In the genomic region with DNA sequence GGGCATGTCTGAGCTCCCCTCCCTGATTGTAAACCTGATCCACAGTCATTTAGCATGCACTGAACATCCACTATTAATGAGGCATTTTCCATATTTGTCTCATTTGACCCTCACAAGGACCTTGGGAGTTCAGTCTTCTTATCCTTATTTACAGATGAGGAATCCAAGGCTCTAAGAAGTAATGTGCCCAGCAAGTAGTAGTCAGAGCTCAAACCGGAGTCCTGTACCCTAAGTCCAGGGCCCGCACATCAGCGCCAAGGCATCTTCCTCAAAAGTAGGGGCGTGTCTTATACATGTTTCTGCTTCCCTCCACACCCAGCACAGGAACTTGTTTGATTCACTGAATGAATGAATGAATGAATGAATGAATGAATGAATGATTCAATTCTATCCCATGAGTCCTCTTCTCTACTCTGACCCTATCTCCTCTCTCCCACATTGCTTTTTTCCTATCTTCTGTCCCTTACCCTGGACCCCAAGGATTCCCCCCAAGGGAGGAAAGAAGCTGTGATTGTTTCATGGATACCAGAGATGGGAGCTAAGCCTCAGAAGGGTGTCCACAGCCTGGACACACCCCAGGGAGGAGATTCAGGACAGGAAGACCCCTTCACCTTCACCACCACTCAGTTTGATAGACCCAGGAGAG, we compare ENCODE assay signal across 11 cellular contexts. TPM values are rescaled to one million over a fixed set of nuclear protein-coding genes. Genes with fewer than 3 reads are reported as not detected.
DNase-seq lines count a peak whose midpoint lies in the region; TF ChIP-seq lines count a peak whose summit lies in the region.
"Had no signal": no experiment of that assay in that cellular context is flagged by ENCODE, and none has a peak within 500 bp of the region (broad histone marks: within the 10 kb centered on the region; RNA-seq: fewer than 3 reads in every experiment).

No MANE protein-coding gene starts in this region.

- peaks cover 67% of the 10 kb centered on the region for H3K4me1 ChIP-seq in Caco-2
- peaks cover 67% of the 10 kb centered on the region for H3K4me1 ChIP-seq in PC-9 (replicated peaks; ENCODE audit: insufficient read depth)
- H3K4me1 ChIP-seq in hepatocyte (ENCODE audit: insufficient read depth), result peaks cover 50% of the 10 kb centered on the region

- H3K27ac ChIP-seq in PC-9 (peak overlapping the region; percentile 100), hepatocyte (peak overlapping the region; percentile 100), WERI-Rb-1 (no peak overlapping the region)

- H3K36me3 Mint-ChIP-seq in Caco-2 (ENCODE audit: insufficient read depth, unreplicated experiment) (peaks cover 47% of the 10 kb centered on the region), progenitor cell of endocrine pancreas (ENCODE audit: insufficient read depth) (no peaks in the 10 kb centered on the region)

- H3K27me3 Mint-ChIP-seq in Caco-2 (ENCODE audit: insufficient read depth, unreplicated experiment) (no peaks in the 10 kb centered on the region), progenitor cell of endocrine pancreas (no peaks in the 10 kb centered on the region)

- peaks cover 54% of the 10 kb centered on the region for H3K4me1 Mint-ChIP-seq in Caco-2 (ENCODE audit: low read depth, unreplicated experiment)
- H3K4me1 Mint-ChIP-seq in progenitor cell of endocrine pancreas (ENCODE audit: low read depth), result peaks cover 46% of the 10 kb centered on the region

- H3K4me3 ChIP-seq in Caco-2 (ENCODE audit: low read depth, low read length), result no peak overlapping the region
- peak overlapping the region; percentile 33; the same call in 1 of the 2 replicates for H3K4me3 ChIP-seq in PC-9
- no peak overlapping the region for H3K4me3 ChIP-seq in hepatocyte
- H3K4me3 ChIP-seq in WERI-Rb-1 (ENCODE audit: low read depth, low read length), result no peak overlapping the region

- H3K27me3 ChIP-seq in Caco-2 (replicated peaks; ENCODE audit: control insufficient read depth, insufficient read depth, low read length), result no peaks in the 10 kb centered on the region
- H3K27me3 ChIP-seq in PC-9 (ENCODE audit: insufficient read depth, low read depth), result no peaks in the 10 kb centered on the region
- H3K27me3 ChIP-seq in hepatocyte, result no peaks in the 10 kb centered on the region
- H3K27me3 ChIP-seq in WERI-Rb-1 (ENCODE audit: insufficient read depth, low read depth, severe bottlenecking), result peaks cover 87% of the 10 kb centered on the region

- no peaks in the 10 kb centered on the region for H4K20me1 ChIP-seq in PC-9 (ENCODE audit: insufficient read depth)
- H4K20me1 ChIP-seq in hepatocyte (ENCODE audit: insufficient read depth, poor library complexity, severe bottlenecking), result no peaks in the 10 kb centered on the region

- peak overlapping the region; percentile 77 for H3K4me2 ChIP-seq in PC-9
- peak overlapping the region; percentile 63 for H3K4me2 ChIP-seq in hepatocyte

- CTCF ChIA-PET in Caco-2 (lab: Charles Lee) (interaction anchor here (0.5 to 4.0 kb wide), 17 partner anchors 8 to 107 kb away, joined by 3 to 71 read pairs (median 5); partner anchors contain the start of gene KRT8), PC-9 (lab: Charles Lee) (interaction anchor here (0.6 to 3.2 kb wide), 7 partner anchors 18 to 175 kb away, joined by 4 to 19 read pairs (median 8); partner anchors contain the start of gene KRT8)

- H3K79me2 ChIP-seq in PC-9 (ENCODE audit: low read depth) (no peaks in the 10 kb centered on the region), hepatocyte (peaks cover 4% of the 10 kb centered on the region)

- WGBS in hepatocyte (ENCODE audit: low lambda C conversion rate, missing lambda C conversion rate), result 84% methylated on average over 4 of the region's 4 CpGs

- peak overlapping the region; percentile 64 for H3K4me3 Mint-ChIP-seq in Caco-2 (ENCODE audit: unreplicated experiment)
- H3K4me3 Mint-ChIP-seq in progenitor cell of endocrine pancreas (ENCODE audit: low read depth), result peak overlapping the region; percentile 56
- H3K4me3 Mint-ChIP-seq: activated T-cell treated with anti-CD3 and anti-CD28 coated beads, Interleukin-2, amount 50 U/mL, for 72 hours had no signal

- H3K9me3 ChIP-seq in Caco-2, result no peaks in the 10 kb centered on the region
- H3K9me3 ChIP-seq in PC-9 (ENCODE audit: insufficient read depth, low read depth), result no peaks in the 10 kb centered on the region
- H3K9me3 ChIP-seq in hepatocyte (ENCODE audit: low read depth), result no peaks in the 10 kb centered on the region
- no peaks in the 10 kb centered on the region for H3K9me3 ChIP-seq in WERI-Rb-1 (ENCODE audit: severe bottlenecking)

- peak overlapping the region; percentile 98 for H3K27ac Mint-ChIP-seq in Caco-2 (ENCODE audit: unreplicated experiment)
- peak overlapping the region; percentile 98 for H3K27ac Mint-ChIP-seq in progenitor cell of endocrine pancreas
- H3K27ac Mint-ChIP-seq: activated T-cell treated with anti-CD3 and anti-CD28 coated beads, Interleukin-2, amount 50 U/mL, for 72 hours had no signal

- H2AFZ ChIP-seq in PC-9 (no peak overlapping the region), hepatocyte (no peak overlapping the region)

- BruUV-seq in Caco-2 (replicated peaks; lab: Mats Ljungman, UMichigan) (TSS peak; percentile 30), PC-9 (replicated peaks; lab: Mats Ljungman, UMichigan) (TSS peak; percentile 86)

- H3K36me3 ChIP-seq in Caco-2 (ENCODE audit: control insufficient read depth, insufficient read depth, low read length), result no peaks in the 10 kb centered on the region
- H3K36me3 ChIP-seq in PC-9 (ENCODE audit: low read depth), result no peaks in the 10 kb centered on the region
- no peaks in the 10 kb centered on the region for H3K36me3 ChIP-seq in hepatocyte (replicated peaks; ENCODE audit: insufficient read depth, low read depth)
- no peaks in the 10 kb centered on the region for H3K36me3 ChIP-seq in WERI-Rb-1

- POLR2A ChIA-PET in Caco-2 (lab: Charles Lee), result interaction anchor here (0.5 to 7.4 kb wide), 22 partner anchors 8 to 894 kb away, joined by 3 to 457 read pairs (median 4); partner anchors contain the start of genes EIF4B, KRT18 and KRT8
- POLR2A ChIA-PET in PC-9 (lab: Charles Lee; ENCODE audit: unreplicated experiment), result interaction anchor here (0.5 to 4.7 kb wide), 24 partner anchors 11 to 780 kb away, joined by 3 to 354 read pairs (median 7); partner anchors contain the start of genes KRT18, KRT8 and SPRYD3

- no peak for TF ChIP-seq CTCF in Caco-2 (IDR thresholded peaks at IDR 0.05; ENCODE audit: insufficient read depth in 1 of 2, low read depth in 1 of 2, low read length in 1 of 2, severe bottlenecking in 1 of 2, unreplicated experiment in 1 of 2)
- no peak for TF ChIP-seq CTCF in PC-9 (conservative IDR thresholded peaks at IDR 0.05)
- TF ChIP-seq CTCF in hepatocyte (IDR thresholded peaks at IDR 0.05; ENCODE audit: poor library complexity), result no peak
- no peak for TF ChIP-seq CTCF in progenitor cell of endocrine pancreas (IDR thresholded peaks at IDR 0.05; ENCODE audit: unreplicated experiment)
- no peak for TF ChIP-seq CTCF in WERI-Rb-1 (IDR thresholded peaks at IDR 0.05; ENCODE audit: low read depth, low read length)

- H3K9me2 ChIP-seq in PC-9 (ENCODE audit: insufficient read depth) (no peaks in the 10 kb centered on the region), hepatocyte (replicated peaks; ENCODE audit: insufficient read depth) (no peaks in the 10 kb centered on the region)

- peaks cover 40% of the 10 kb centered on the region for H3F3A ChIP-seq in PC-9 (ENCODE audit: insufficient read depth, low read depth)

- intact Hi-C loops in Caco-2 (cut with micrococcal nuclease; ENCODE audit: unreplicated experiment) (loop anchor here (1.0 to 5.0 kb wide), 6 partner anchors 19 to 874 kb away; partner anchors contain the start of genes KRT8 and NR4A1), PC-9 (cut with micrococcal nuclease; ENCODE audit: unreplicated experiment) (loop anchor here (1.0 to 5.0 kb wide), 5 partner anchors 19 to 779 kb away; partner anchors contain the start of gene KRT8)

- H3K9me3 Mint-ChIP-seq in Caco-2 (ENCODE audit: unreplicated experiment) (peaks cover 10% of the 10 kb centered on the region), progenitor cell of endocrine pancreas (ENCODE audit: low read depth) (no peaks in the 10 kb centered on the region)
- H3K9me3 Mint-ChIP-seq: activated T-cell treated with anti-CD3 and anti-CD28 coated beads, Interleukin-2, amount 50 U/mL, for 72 hours had no signal

- DNase-seq in Caco-2 (no peak), PC-9 (no peak), hepatocyte (ENCODE audit: low spot score) (peak; percentile 48), progenitor cell of endocrine pancreas (ENCODE audit: low spot score, unreplicated experiment) (no peak), WERI-Rb-1 (no peak), CD1c-positive myeloid dendritic cell (ENCODE audit: extremely low spot score) (no peak), EL (no peak)
- DNase-seq in stimulated activated CD4-positive, alpha-beta T cell treated with anti-CD3 and anti-CD28 coated beads, Interleukin-12 subunit alpha, Interleukin-12 subunit beta, amount 100 ng/mL, for 4 hours, result no peak
- DNase-seq: activated CD4-positive, CD25-positive, alpha-beta regulatory T cell; activated T-cell treated with anti-CD3 and anti-CD28 coated beads, Interleukin-2, amount 50 U/mL, for 72 hours; COR-L47 had no signal

RNA-seq across cellular contexts. Expression of gene KRT8, which starts 21.8 kb away (rescaled TPM):
- total RNA-seq in Caco-2 (2022), result 3,707 and 3,725 TPM in 2 replicates
- 2,689 and 2,962 TPM in 2 replicates for total RNA-seq in PC-9 (2021)
- total RNA-seq in hepatocyte, result 1,376 and 1,381 TPM in 2 replicates
- polyA plus RNA-seq in hepatocyte, result 2,058 and 2,283 TPM in 2 replicates
- total RNA-seq in progenitor cell of endocrine pancreas, result 1,180 and 1,246 TPM in 2 replicates

RNA-seq across cellular contexts. Expression of gene KRT18, which starts 22.2 kb away (rescaled TPM):
- total RNA-seq in Caco-2 (2022), result 2,564 and 2,674 TPM in 2 replicates
- total RNA-seq in PC-9 (2021), result 2,869 and 2,977 TPM in 2 replicates
- 676 and 753 TPM in 2 replicates for total RNA-seq in hepatocyte
- polyA plus RNA-seq in hepatocyte, result 1,621 and 1,849 TPM in 2 replicates
- 608 and 692 TPM in 2 replicates for total RNA-seq in progenitor cell of endocrine pancreas
